Comparison of ENCODE assay signal across 24 cellular contexts in genomic region chr5:133140311-133140710, GRCh38.
"Had no signal": no experiment of that assay in that cellular context is flagged by ENCODE, and none has a peak within 500 bp of the region (broad histone marks: within the 10 kb centered on the region; RNA-seq: fewer than 3 reads in every experiment).

No MANE protein-coding gene starts in this region.

- H3K27ac Mint-ChIP-seq: activated CD4-positive, alpha-beta memory T cell treated with anti-CD3 and anti-CD28 coated beads for 36 hours; activated CD4-positive, alpha-beta T cell treated with anti-CD3 and anti-CD28 coated beads, Interleukin-2, amount 10 ng/mL, durations not matched to agents 7 days and 5 days; activated naive CD4-positive, alpha-beta T cell treated with anti-CD3 and anti-CD28 coated beads, Interleukin-2, amount 50 U/mL, for 24 hours; activated T-cell treated with anti-CD3 and anti-CD28 coated beads, Interleukin-2, amount 50 U/mL, for 72 hours; activated T-helper 2 cell treated with anti-CD3 and anti-CD28 coated beads, Interferon-gamma antibody, Interleukin-2, Interleukin-4, amounts not matched to agents 10 μg/mL and 5 μg/mL and 100 μg/mL, durations not matched to agents 14 hours and 24 hours and 36 hours had no signal

- H3K4me1 Mint-ChIP-seq: activated CD4-positive, alpha-beta T cell treated with anti-CD3 and anti-CD28 coated beads, Interleukin-2, amount 10 ng/mL, durations not matched to agents 7 days and 5 days; activated naive CD4-positive, alpha-beta T cell treated with anti-CD3 and anti-CD28 coated beads, Interleukin-2, amount 50 U/mL, for 24 hours had no signal

- H3K9me3 Mint-ChIP-seq: activated T-helper 2 cell treated with anti-CD3 and anti-CD28 coated beads, Interferon-gamma antibody, Interleukin-2, Interleukin-4, amounts not matched to agents 10 μg/mL and 5 μg/mL and 100 μg/mL, durations not matched to agents 14 hours and 24 hours and 36 hours had no signal

- H3K36me3 Mint-ChIP-seq: activated CD4-positive, alpha-beta memory T cell treated with anti-CD3 and anti-CD28 coated beads for 36 hours; activated naive CD4-positive, alpha-beta T cell treated with anti-CD3 and anti-CD28 coated beads, Interleukin-2, amount 50 U/mL, for 24 hours had no signal

- H3K4me3 Mint-ChIP-seq: activated CD4-positive, alpha-beta memory T cell treated with anti-CD3 and anti-CD28 coated beads for 36 hours; activated CD4-positive, alpha-beta T cell treated with anti-CD3 and anti-CD28 coated beads, Interleukin-2, amount 10 ng/mL, durations not matched to agents 7 days and 5 days; activated naive CD4-positive, alpha-beta T cell treated with anti-CD3 and anti-CD28 coated beads, Interleukin-2, amount 50 U/mL, for 24 hours; activated T-cell treated with anti-CD3 and anti-CD28 coated beads, Interleukin-2, amount 50 U/mL, for 72 hours had no signal

- DNase-seq: activated CD4-positive, alpha-beta memory T cell treated with anti-CD3 and anti-CD28 coated beads for 36 hours; activated CD4-positive, alpha-beta T cell treated with anti-CD3 and anti-CD28 coated beads, Interleukin-2, amount 10 ng/mL, durations not matched to agents 7 days and 5 days; activated CD4-positive, CD25-positive, alpha-beta regulatory T cell; activated naive CD4-positive, alpha-beta T cell; activated T-cell treated with anti-CD3 and anti-CD28 coated beads for 4 hours; activated T-cell treated with anti-CD3 and anti-CD28 coated beads, Interleukin-2, amount 50 U/mL, for 72 hours; aorta; central memory CD4-positive, alpha-beta T cell; MG63; NCI-H1092 treated with DMSO at 0.1 percent for 48 hours; NCI-H1417 treated with DMSO at 0.1 percent for 48 hours; NCI-H1694 treated with DMSO at 0.1 percent for 48 hours; NCI-H2029 treated with DMSO at 0.1 percent for 48 hours; NCI-H345; NCI-H510A; NCI-H526 treated with DMSO at 0.1 percent for 48 hours; NCI-H82; Peyer's patch; Right ventricle myocardium superior; SJCRH30; SK-N-SH; T-helper 1 cell had no signal
